In genomic region chr16:81314603-81315270, GRCh38 we compare ENCODE assay signal across 8 cellular contexts. TPM values are rescaled to one million over a fixed set of nuclear protein-coding genes. Genes with fewer than 3 reads are reported as not detected.
DNase-seq lines count a peak whose midpoint lies in the region; ATAC-seq and TF ChIP-seq lines count a peak whose summit lies in the region.

TSS of gene GAN (plus strand) at chr16:81314962. CDS start at chr16:81315114, 152 bp downstream.

- H3K27ac ChIP-seq in left lung: peak within 1 kb of the TSS; percentile 83 to 84

- ATAC-seq in GM19397 (IDR thresholded peaks at IDR 0.05; ENCODE audit: unreplicated experiment) (peak; percentile 90), HG03565 (IDR thresholded peaks at IDR 0.05; ENCODE audit: unreplicated experiment) (peak; percentile 96), left lung (peak; percentile 98)

- no peaks in the 10 kb centered on the region for H3K9me3 ChIP-seq in left lung

- TF ChIP-seq CTCF in left lung (IDR thresholded peaks at IDR 0.05): peak in 1 of 2 donors; percentile 15

- DNase-seq in CD1c-positive myeloid dendritic cell (ENCODE audit: extremely low spot score) (peak; percentile 98), NCI-H748 treated with DMSO at 0.1 percent for 48 hours (lab: John Stamatoyannopoulos, UW) (peak; percentile 88), dermis blood vessel endothelial cell (peak; percentile 98), left lung (peak; percentile 96 to 98)
- DNase-seq in activated CD4-positive, alpha-beta T cell treated with anti-CD3 and anti-CD28 coated beads, Interleukin-2, amount 50 U/mL, for 48 hours: peak; percentile 93 to 96
- DNase-seq in stimulated activated CD4-positive, alpha-beta T cell treated with anti-CD3 and anti-CD28 coated beads, Interleukin-2, amount 100 ng/mL, for 4 hours (ENCODE audit: low read depth): peak; percentile 92

- H3K27me3 ChIP-seq in left lung: peaks cover 0 to 5% of the 10 kb centered on the region in 2 donors

- no peaks in the 10 kb centered on the region for H3K36me3 ChIP-seq in left lung

- H3K4me3 ChIP-seq in left lung: peak within 1 kb of the TSS; percentile 79 to 87

- H3K4me1 ChIP-seq in left lung: peaks cover 7 to 42% of the 10 kb centered on the region in 2 donors

- intact Hi-C loops in left lung (cut with DNase I): no loop called here

RNA-seq across cellular contexts. Expression of gene GAN, which starts in this region (rescaled TPM):
- total RNA-seq in dermis blood vessel endothelial cell: 10.7 and 11.3 TPM in 2 replicates
- total RNA-seq in left lung: 1 to 10 TPM; 7.9 to 8.1 TPM

Comparison
In these comparisons a context has a peak if more than half of its experiments do, and no peak if none do; other contexts are left out.
1. Peak in every context shown above with its lines: DNase-seq, ATAC-seq, H3K4me3 ChIP-seq and H3K27ac ChIP-seq.